ENCODE assay signal across 18 cellular contexts in genomic region chr10:102243304-102243703, GRCh38. TPM values are rescaled to one million over a fixed set of nuclear protein-coding genes. Genes with fewer than 3 reads are reported as not detected.
DNase-seq lines count a peak whose midpoint lies in the region; ATAC-seq and TF ChIP-seq lines count a peak whose summit lies in the region.
"Had no signal": no experiment of that assay in that cellular context is flagged by ENCODE, and none has a peak within 500 bp of the region (broad histone marks: within the 10 kb centered on the region; RNA-seq: fewer than 3 reads in every experiment).

No MANE protein-coding gene starts in this region.

- H3K4me3 Mint-ChIP-seq in CD4-positive, alpha-beta memory T cell, result peak overlapping the region in 6 of 8 donors; percentile 5 to 70 (median 20)

- H2BK120ac ChIP-seq in IMR-90 (ENCODE audit: low read depth, low read length) (peak overlapping the region; percentile 69), mesenchymal stem cell (ENCODE audit: low read depth, low read length) (no peak overlapping the region)

- peaks cover 6% of the 10 kb centered on the region for H3K36me3 ChIP-seq in CD4-positive, alpha-beta memory T cell (ENCODE audit: insufficient read depth, low read length)
- H3K36me3 ChIP-seq in IMR-90 (ENCODE audit: control insufficient read depth, insufficient read depth, low read length), result no peaks in the 10 kb centered on the region
- no peaks in the 10 kb centered on the region for H3K36me3 ChIP-seq in brain microvascular endothelial cell (replicated peaks)
- peaks cover 0 to 6% of the 10 kb centered on the region in 2 experiments for H3K36me3 ChIP-seq in mesenchymal stem cell (ENCODE audit: control insufficient read depth in 1 of 2, insufficient read depth in 2 of 2, low read depth in 1 of 2, low read length in 2 of 2)
- no peaks in the 10 kb centered on the region for H3K36me3 ChIP-seq in aorta (ENCODE audit: control insufficient read depth in 1 of 2, insufficient read depth in 2 of 2, low read length in 1 of 2)
- no peaks in the 10 kb centered on the region for H3K36me3 ChIP-seq in sigmoid colon

- POLR2A ChIA-PET in CD4-positive, alpha-beta memory T cell (lab: Charles Lee; ENCODE audit: partially characterized antibody), result no interaction called here
- POLR2A ChIA-PET in IMR-90 (lab: Charles Lee; ENCODE audit: unreplicated experiment), result interaction anchor here (0.7 kb wide), 1 partner anchor 11 kb away, joined by 3 read pairs; no protein-coding TSS in a partner anchor

- in situ Hi-C loops in IMR-90 (cut with MboI; ENCODE audit: low sequenced_read_pairs) (no loop called here), brain microvascular endothelial cell (cut with HindIII; ENCODE audit: low pct_ligation_motif_present, low sequenced_read_pairs) (no loop called here), KBM-7 (cut with MboI; ENCODE audit: low pct_unique_long_range_greater_than_20kb, low sequenced_read_pairs) (loop anchor here (25.0 kb wide), 1 partner anchor 244 kb away; no protein-coding TSS in a partner anchor)

- H2AK9ac ChIP-seq in IMR-90 (replicated peaks; ENCODE audit: low read depth, low read length, poor library complexity), result no peak overlapping the region

- TF ChIP-seq CTCF in IMR-90 (conservative IDR thresholded peaks at IDR 0.05; ENCODE audit: low read depth, low read length) (no peak), brain microvascular endothelial cell (IDR thresholded peaks at IDR 0.05; ENCODE audit: low read depth, low read length, missing control alignments) (no peak), sigmoid colon (IDR thresholded peaks at IDR 0.05) (no peak)

- H3K4me2 ChIP-seq in IMR-90 (ENCODE audit: low read depth, low read length) (0 out of 2 replicates have a peak overlapping the region, but pooled peaks have one; percentile 3), mesenchymal stem cell (ENCODE audit: low read length, poor library complexity, severe bottlenecking) (no peak overlapping the region)

- H3K9ac ChIP-seq in IMR-90 (ENCODE audit: low read depth, low read length), result no peak overlapping the region
- no peak overlapping the region for H3K9ac ChIP-seq in mesenchymal stem cell (ENCODE audit: low read length)

- intact Hi-C loops in CD4-positive, alpha-beta memory T cell (cut with micrococcal nuclease), result no loop called here
- intact Hi-C loops in IMR-90 (cut with micrococcal nuclease) (no loop called here), aorta (cut with DNase I) (no loop called here), sigmoid colon (cut with DNase I) (loop anchor here (5.0 kb wide), 1 partner anchor 184 kb away; no protein-coding TSS in a partner anchor)

- peaks cover 36 to 57% (median 43%) of the 10 kb centered on the region in 4 donors for H3K4me1 Mint-ChIP-seq in CD4-positive, alpha-beta memory T cell

- no peak for TF ChIP-seq EP300 in sigmoid colon (IDR thresholded peaks at IDR 0.05)

- peaks cover 29% of the 10 kb centered on the region for H4K20me1 ChIP-seq in IMR-90 (ENCODE audit: insufficient read depth, low read length)

- CTCF ChIA-PET in CD4-positive, alpha-beta memory T cell (lab: Charles Lee; ENCODE audit: partially characterized antibody), result interaction anchor here (1.2 to 3.6 kb wide), 2 partner anchors 13 kb away, joined by 3 to 31 read pairs; no protein-coding TSS in a partner anchor
- CTCF ChIA-PET in IMR-90 (lab: Yijun Ruan, JAX), result no interaction called here

- no TSS peak for BruUV-seq in IMR-90 (replicated peaks; lab: Mats Ljungman, UMichigan)

- no peak for TF ChIP-seq RAD21 in IMR-90 (IDR thresholded peaks at IDR 0.05; ENCODE audit: low read length)

- no peak overlapping the region for H3K56ac ChIP-seq in IMR-90 (ENCODE audit: extremely low read depth, insufficient read depth, low read length)

- H2BK5ac ChIP-seq in IMR-90 (ENCODE audit: low read depth, low read length, poor library complexity, severe bottlenecking) (peak overlapping the region; percentile 55), mesenchymal stem cell (ENCODE audit: low read depth, low read length, poor library complexity, severe bottlenecking) (no peak overlapping the region)

- no peak for ATAC-seq in IMR-90 (ENCODE audit: low read depth)
- ATAC-seq in aorta (ENCODE audit: low FRiP score), result no peak
- ATAC-seq: left cardiac atrium, sciatic nerve had no signal

- H3K14ac ChIP-seq in IMR-90 (replicated peaks; ENCODE audit: low read depth, low read length) (no peak overlapping the region; the same call in 1 of the 2 replicates), mesenchymal stem cell (ENCODE audit: low read length in 2 of 2) (no peak overlapping the region)

- H3K27ac ChIP-seq in CD4-positive, alpha-beta memory T cell (ENCODE audit: low read depth, low read length), result no peak overlapping the region
- H3K27ac ChIP-seq in IMR-90 (ENCODE audit: insufficient read depth, low read length) (no peak overlapping the region), brain microvascular endothelial cell (no peak overlapping the region), mesenchymal stem cell (ENCODE audit: low read length, poor library complexity, severe bottlenecking) (no peak overlapping the region), aorta (ENCODE audit: low read depth in 1 of 2, low read length in 2 of 2) (no peak overlapping the region), sigmoid colon (no peak overlapping the region)
- H3K27ac ChIP-seq: esophagus squamous epithelium, HL-60 had no signal

- H2BK15ac ChIP-seq in IMR-90 (ENCODE audit: low read depth, low read length), result peak overlapping the region; percentile 83; the same call in 2 of the 3 replicates
- H2BK15ac ChIP-seq in mesenchymal stem cell (ENCODE audit: low read depth, poor library complexity, severe bottlenecking), result no peak overlapping the region

- no peak overlapping the region for H3K4me3 ChIP-seq in CD4-positive, alpha-beta memory T cell (ENCODE audit: low read length in 2 of 2)
- H3K4me3 ChIP-seq in IMR-90 (ENCODE audit: insufficient read depth, low read depth, low read length), result no peak overlapping the region
- no peak overlapping the region for H3K4me3 ChIP-seq in brain microvascular endothelial cell (ENCODE audit: low read depth, low read length)
- H3K4me3 ChIP-seq in mesenchymal stem cell (ENCODE audit: insufficient read depth in 1 of 2, low read depth in 1 of 2, low read length in 2 of 2), result no peak overlapping the region
- no peak overlapping the region for H3K4me3 ChIP-seq in aorta (ENCODE audit: low read length in 2 of 2)
- H3K4me3 ChIP-seq in sigmoid colon, result no peak overlapping the region
- H3K4me3 ChIP-seq: esophagus squamous epithelium had no signal

- peak overlapping the region; percentile 58; the same call in 1 of the 2 replicates for H4K5ac ChIP-seq in IMR-90 (ENCODE audit: low read depth, low read length)

- H3K9me1 ChIP-seq in IMR-90 (ENCODE audit: insufficient read depth, low read length), result peaks cover 28% of the 10 kb centered on the region

- H3K79me1 ChIP-seq in IMR-90 (ENCODE audit: low read depth in 1 of 2, low read length in 2 of 2) (peaks cover 0 to 49% of the 10 kb centered on the region in 2 experiments; a peak in 2 of 4 replicates), mesenchymal stem cell (replicated peaks; ENCODE audit: low read length, poor library complexity, severe bottlenecking) (peaks cover 5% of the 10 kb centered on the region)

- no peak overlapping the region for H2BK12ac ChIP-seq in mesenchymal stem cell (ENCODE audit: low read length in 2 of 2)

- H4K8ac ChIP-seq in IMR-90 (ENCODE audit: low read depth in 2 of 2, low read length in 2 of 2) (peak overlapping the region in 1 of 2 experiments; percentile 28; a peak in 1 of 4 replicates), mesenchymal stem cell (ENCODE audit: low read length) (no peak overlapping the region)

- H4K91ac ChIP-seq in IMR-90 (ENCODE audit: insufficient read depth, low read depth, low read length) (peak overlapping the region; percentile 71), mesenchymal stem cell (ENCODE audit: low read length) (no peak overlapping the region)

- H3K27me3 ChIP-seq in CD4-positive, alpha-beta memory T cell (ENCODE audit: insufficient read depth, low read length), result peaks cover 6% of the 10 kb centered on the region
- H3K27me3 ChIP-seq in IMR-90 (ENCODE audit: control insufficient read depth, insufficient read depth, low read length) (peaks cover 21% of the 10 kb centered on the region), brain microvascular endothelial cell (replicated peaks) (peaks cover 7% of the 10 kb centered on the region), mesenchymal stem cell (ENCODE audit: control insufficient read depth in 1 of 2, insufficient read depth in 1 of 2, low read length in 2 of 2) (peaks cover 19 to 27% of the 10 kb centered on the region in 2 experiments), aorta (ENCODE audit: control insufficient read depth in 1 of 2, insufficient read depth in 2 of 2, low read length in 1 of 2) (no peaks in the 10 kb centered on the region), sigmoid colon (no peaks in the 10 kb centered on the region)

- H3K27me3 Mint-ChIP-seq in CD4-positive, alpha-beta memory T cell, result peaks cover 3 to 16% of the 10 kb centered on the region in 2 donors

- H3K9me3 Mint-ChIP-seq in CD4-positive, alpha-beta memory T cell, result no peaks in the 10 kb centered on the region

- peaks cover 4 to 9% of the 10 kb centered on the region in 2 donors for H3K36me3 Mint-ChIP-seq in CD4-positive, alpha-beta memory T cell

- TF ChIP-seq POLR2A in IMR-90 (IDR thresholded peaks at IDR 0.05; ENCODE audit: low read depth, low read length) (no peak), sigmoid colon (IDR thresholded peaks at IDR 0.05) (no peak)

- no peak overlapping the region for H3K27ac Mint-ChIP-seq in CD4-positive, alpha-beta memory T cell
- H3K27ac Mint-ChIP-seq: naive B cell had no signal

- DNase-seq in CD4-positive, alpha-beta memory T cell, result no peak
- peak; percentile 83 for DNase-seq in IMR-90
- DNase-seq in brain microvascular endothelial cell, result peak; percentile 54
- peak; percentile 63 for DNase-seq in mesenchymal stem cell
- no peak for DNase-seq in aorta
- no peak for DNase-seq in DMS 273 treated with DMSO at 0.1 percent for 48 hours (lab: John Stamatoyannopoulos, UW)
- DNase-seq in sigmoid colon, result no peak
- DNase-seq in KBM-7, result no peak
- DNase-seq: activated CD4-positive, alpha-beta T cell treated with anti-CD3 and anti-CD28 coated beads for 1 hour; central memory CD4-positive, alpha-beta T cell; esophagus squamous epithelium; left cardiac atrium; naive B cell; NCI-H69 had no signal

- peak overlapping the region; percentile 80 for H3K4ac ChIP-seq in IMR-90 (ENCODE audit: low read depth, low read length)
- H3K4ac ChIP-seq in mesenchymal stem cell (ENCODE audit: low read depth in 1 of 2, low read length in 2 of 2), result no peak overlapping the region

- peak overlapping the region; percentile 69; the same call in 1 of the 2 replicates for H3K18ac ChIP-seq in IMR-90 (ENCODE audit: low read depth, low read length)
- no peak overlapping the region for H3K18ac ChIP-seq in mesenchymal stem cell (ENCODE audit: low read depth in 1 of 2, low read length in 2 of 2)

- H2AK5ac ChIP-seq in IMR-90 (ENCODE audit: low read depth, low read length) (peak overlapping the region; percentile 57; the same call in 1 of the 2 replicates), mesenchymal stem cell (ENCODE audit: low read length, severe bottlenecking) (no peak overlapping the region)

- H2BK20ac ChIP-seq in IMR-90 (ENCODE audit: low read depth, low read length), result peak overlapping the region; percentile 22; the same call in 1 of the 2 replicates

- H3K9me3 ChIP-seq in CD4-positive, alpha-beta memory T cell (ENCODE audit: control insufficient read depth in 1 of 2, low read length in 2 of 2), result no peaks in the 10 kb centered on the region
- H3K9me3 ChIP-seq in IMR-90 (ENCODE audit: control insufficient read depth, insufficient read depth, low read length) (no peaks in the 10 kb centered on the region), mesenchymal stem cell (ENCODE audit: control insufficient read depth, low read length) (no peaks in the 10 kb centered on the region), aorta (ENCODE audit: control insufficient read depth, low read length) (no peaks in the 10 kb centered on the region), sigmoid colon (no peaks in the 10 kb centered on the region)
- H3K9me3 ChIP-seq: esophagus squamous epithelium had no signal

- H3K23ac ChIP-seq in IMR-90 (ENCODE audit: low read depth, low read length) (no peak overlapping the region), mesenchymal stem cell (ENCODE audit: low read length in 2 of 2) (no peak overlapping the region)

- H2AFZ ChIP-seq in IMR-90 (replicated peaks; ENCODE audit: low read length, poor library complexity) (no peak overlapping the region), mesenchymal stem cell (ENCODE audit: low read depth, low read length) (no peak overlapping the region)

- dilution Hi-C loops in IMR-90 (cut with HindIII; ENCODE audit: low sequenced_read_pairs, unreplicated experiment), result no loop called here

- no CpG with 5 or more reads among the region's 2 CpGs for WGBS in IMR-90 (ENCODE audit: extremely low coverage in 2 of 2, insufficient read length in 1 of 2), 2 experiments
- WGBS in mesenchymal stem cell, result 44% methylated on average over 2 of the region's 2 CpGs
- WGBS in aorta, 2 donors, result 66 to 74% methylated on average over 2 of the region's 2 CpGs
- WGBS in sigmoid colon, 2 donors, result 83 to 84% methylated on average over 2 of the region's 2 CpGs

- peaks cover 50% of the 10 kb centered on the region for H3K4me1 ChIP-seq in CD4-positive, alpha-beta memory T cell (ENCODE audit: insufficient read depth, low read length)
- peaks cover 15% of the 10 kb centered on the region for H3K4me1 ChIP-seq in IMR-90 (ENCODE audit: control insufficient read depth, insufficient read depth, low read length)
- H3K4me1 ChIP-seq in mesenchymal stem cell (ENCODE audit: control insufficient read depth, insufficient read depth, low read depth, low read length), result peaks cover 19% of the 10 kb centered on the region
- H3K4me1 ChIP-seq in aorta (ENCODE audit: control insufficient read depth in 1 of 2, insufficient read depth in 2 of 2, low read length in 2 of 2), result peaks cover 3 to 8% of the 10 kb centered on the region in 2 donors
- H3K4me1 ChIP-seq in sigmoid colon, result peaks cover 0 to 54% (median 50%) of the 10 kb centered on the region in 4 donors

RNA-seq across cellular contexts. Expression of gene PITX3, which starts 2.0 kb away (rescaled TPM):
- not detected for total RNA-seq in CD4-positive, alpha-beta memory T cell
- polyA plus RNA-seq in CD4-positive, alpha-beta memory T cell, result not detected
- total RNA-seq in IMR-90 (2012; rRNA removed), result not detected in 2 replicates
- not detected in 2 replicates for polyA plus RNA-seq in IMR-90 (2012; rRNA removed)
- polyA plus RNA-seq in IMR-90 (2012; cell fraction: cytosol; rRNA removed), result 0.03 and 0.13 TPM in 2 replicates
- 0.10 and 0.18 TPM in 2 replicates for polyA plus RNA-seq in IMR-90 (2012; cell fraction: nucleus; rRNA removed; ENCODE audit: low replicate concordance)
- 0.04 TPM for polyA plus RNA-seq in mesenchymal stem cell (2013, experiment 1 of 2)
- polyA plus RNA-seq in mesenchymal stem cell (2013, experiment 2 of 2), result 0.04 TPM
- not detected for total RNA-seq in aorta
- under 1 TPM in 1 of 2 donors, not detected in 1; 0.13 TPM for polyA plus RNA-seq in aorta
- not detected for total RNA-seq in sigmoid colon
- polyA plus RNA-seq in sigmoid colon, result not detected
- total RNA-seq: esophagus squamous epithelium, left cardiac atrium, sciatic nerve, SK-MEL-5, subcutaneous adipose tissue had no signal

RNA-seq across cellular contexts. Expression of gene GBF1, which starts 2.0 kb away (rescaled TPM):
- total RNA-seq in CD4-positive, alpha-beta memory T cell, result 10 to 100 TPM; 39.6 to 44.7 TPM
- polyA plus RNA-seq in CD4-positive, alpha-beta memory T cell, result 10 to 100 TPM in 1 of 2 donors, 1 to 10 TPM in 1; 3.1 to 23.9 TPM
- 36.4 and 38.7 TPM in 2 replicates for total RNA-seq in IMR-90 (2012; rRNA removed)
- polyA plus RNA-seq in IMR-90 (2012; rRNA removed), result 38.0 and 40.1 TPM in 2 replicates
- polyA plus RNA-seq in IMR-90 (2012; cell fraction: cytosol; rRNA removed), result 23.1 and 25.4 TPM in 2 replicates
- polyA plus RNA-seq in IMR-90 (2012; cell fraction: nucleus; rRNA removed; ENCODE audit: low replicate concordance), result 74.8 and 86.1 TPM in 2 replicates
- 28.8 TPM for polyA plus RNA-seq in mesenchymal stem cell (2013, experiment 1 of 2)
- polyA plus RNA-seq in mesenchymal stem cell (2013, experiment 2 of 2), result 26.0 TPM
- 10 to 100 TPM; 41.9 to 44.0 TPM for total RNA-seq in aorta
- 10 to 100 TPM in 1 of 2 donors, 1 to 10 TPM in 1; 7.1 to 23.3 TPM for polyA plus RNA-seq in aorta
- 10 to 100 TPM; 18.1 to 38.2 (median 21.4) TPM for total RNA-seq in sigmoid colon
- polyA plus RNA-seq in sigmoid colon, result 10 to 100 TPM in 2 of 3 donors, 1 to 10 TPM in 1; 8.4 to 28.7 (median 14.8) TPM

RNA-seq across cellular contexts. Expression of gene ELOVL3, which starts 17.2 kb away (rescaled TPM):
- total RNA-seq in CD4-positive, alpha-beta memory T cell, result not detected
- polyA plus RNA-seq in CD4-positive, alpha-beta memory T cell, result not detected
- total RNA-seq in IMR-90 (2012; rRNA removed) (0.28 and 0.36 TPM in 2 replicates), aorta (not detected), sigmoid colon (under 1 TPM in 1 of 4 donors, not detected in 3; 0.71 TPM)
- polyA plus RNA-seq in IMR-90 (2012; rRNA removed) (0.09 and 0.14 TPM in 2 replicates), aorta (not detected), sigmoid colon (under 1 TPM in 1 of 3 donors, not detected in 2; 0.45 TPM)
- 0.35 TPM in 1 of 2 replicates, not detected in the other for polyA plus RNA-seq in IMR-90 (2012; cell fraction: cytosol; rRNA removed)
- polyA plus RNA-seq in IMR-90 (2012; cell fraction: nucleus; rRNA removed; ENCODE audit: low replicate concordance), result 0.09 and 0.14 TPM in 2 replicates
- 0.12 TPM for polyA plus RNA-seq in mesenchymal stem cell (2013, experiment 1 of 2)
- 0.25 TPM for polyA plus RNA-seq in mesenchymal stem cell (2013, experiment 2 of 2)
- total RNA-seq: esophagus squamous epithelium, sciatic nerve had no signal

Comparison
In these comparisons a context has a peak if more than half of its experiments do, and no peak if none do; other contexts are left out.
1. DNase-seq: peak in IMR-90 (single experiment), brain microvascular endothelial cell (single experiment) and mesenchymal stem cell (single experiment); none in CD4-positive, alpha-beta memory T cell (0 of 5), aorta (0 of 2), DMS 273 treated with DMSO at 0.1 percent for 48 hours (single experiment), sigmoid colon (single experiment) and KBM-7 (single experiment).